ENCODE assay signal across 8 cellular contexts in genomic region chr7:75639893-75640600, GRCh38.
DNase-seq lines count a peak whose midpoint lies in the region; ATAC-seq and TF ChIP-seq lines count a peak whose summit lies in the region.

No MANE protein-coding gene starts in this region.

- H3K36me3 Mint-ChIP-seq in CD8-positive, alpha-beta memory T cell, result peaks cover 0 to 3% (median 2%) of the 10 kb centered on the region in 3 donors
- H3K36me3 Mint-ChIP-seq in natural killer cell, result no peaks in the 10 kb centered on the region

- ATAC-seq in natural killer cell (no peak), HG03095 (IDR thresholded peaks at IDR 0.05; ENCODE audit: unreplicated experiment) (no peak)
- no peak for ATAC-seq in activated CD4-positive, CD25-positive, alpha-beta regulatory T cell treated with anti-CD3 and anti-CD28 coated beads, Interleukin-2, amount 50 U/mL, for 24 hours

- intact Hi-C loops in colonic mucosa (cut with DNase I), result no loop called here
- intact Hi-C loops in natural killer cell (cut with micrococcal nuclease), result no loop called here

- peaks cover 4% of the 10 kb centered on the region for H3K9me3 ChIP-seq in CD8-positive, alpha-beta memory T cell (ENCODE audit: low read length)
- H3K9me3 ChIP-seq in colonic mucosa, result no peaks in the 10 kb centered on the region

- no peak overlapping the region for H3K27ac ChIP-seq in CD8-positive, alpha-beta memory T cell (ENCODE audit: low read depth, low read length)
- H3K27ac ChIP-seq in colonic mucosa, result no peak overlapping the region

- H3K27ac Mint-ChIP-seq in CD8-positive, alpha-beta memory T cell, result peak overlapping the region in 4 of 8 donors; percentile 40 to 90 (median 73)
- peak overlapping the region; percentile 15 to 86 for H3K27ac Mint-ChIP-seq in natural killer cell

- peaks cover 7% of the 10 kb centered on the region for H3K4me1 ChIP-seq in CD8-positive, alpha-beta memory T cell (ENCODE audit: insufficient read depth, low read length)
- no peaks in the 10 kb centered on the region for H3K4me1 ChIP-seq in colonic mucosa

- peaks cover 16 to 20% (median 17%) of the 10 kb centered on the region in 3 donors for H3K4me1 Mint-ChIP-seq in CD8-positive, alpha-beta memory T cell
- peaks cover 0 to 35% of the 10 kb centered on the region in 2 donors for H3K4me1 Mint-ChIP-seq in natural killer cell

- peaks cover 0 to 6% (median 4%) of the 10 kb centered on the region in 5 donors for H3K9me3 Mint-ChIP-seq in CD8-positive, alpha-beta memory T cell
- no peaks in the 10 kb centered on the region for H3K9me3 Mint-ChIP-seq in natural killer cell

- CTCF ChIA-PET in CD8-positive, alpha-beta memory T cell (lab: Charles Lee), result interaction anchor here (2.4 kb wide), 1 partner anchor 122 kb away, joined by 5 read pairs; no protein-coding TSS in a partner anchor

- H3K36me3 ChIP-seq in CD8-positive, alpha-beta memory T cell (ENCODE audit: insufficient read depth, low read length), result no peaks in the 10 kb centered on the region
- no peaks in the 10 kb centered on the region for H3K36me3 ChIP-seq in colonic mucosa

- DNase-seq in CD8-positive, alpha-beta memory T cell, result no peak
- DNase-seq in NCI-H146 (lab: John Stamatoyannopoulos, UW), result peak; percentile 37
- no peak for DNase-seq in colonic mucosa
- DNase-seq in natural killer cell, result no peak
- DNase-seq in stimulated activated CD4-positive, alpha-beta T cell treated with anti-CD3 and anti-CD28 coated beads, Interleukin-15, amount 100 ng/mL, for 24 hours, result no peak
- DNase-seq in activated CD8-positive, alpha-beta memory T cell treated with anti-CD3 and anti-CD28 coated beads, Interleukin-2, amount 50 U/mL, for 48 hours, result no peak

- peak overlapping the region; percentile 34 to 88 (median 85) for H3K4me3 Mint-ChIP-seq in CD8-positive, alpha-beta memory T cell
- peak overlapping the region; percentile 87 for H3K4me3 Mint-ChIP-seq in natural killer cell

- H3K4me3 ChIP-seq in CD8-positive, alpha-beta memory T cell (ENCODE audit: low read length), result peak overlapping the region; percentile 54
- H3K4me3 ChIP-seq in colonic mucosa, result peak overlapping the region; percentile 68

- H3K27me3 Mint-ChIP-seq in CD8-positive, alpha-beta memory T cell, result peaks cover 0 to 3% of the 10 kb centered on the region in 2 donors
- H3K27me3 Mint-ChIP-seq in natural killer cell (ENCODE audit: low read depth in 2 of 2), result no peaks in the 10 kb centered on the region

- no peak for TF ChIP-seq CTCF in colonic mucosa (IDR thresholded peaks at IDR 0.05)
- TF ChIP-seq CTCF in natural killer cell (IDR thresholded peaks at IDR 0.05), result no peak

- H3K27me3 ChIP-seq in CD8-positive, alpha-beta memory T cell (ENCODE audit: insufficient read depth, low read length, poor library complexity, severe bottlenecking), result no peaks in the 10 kb centered on the region
- no peaks in the 10 kb centered on the region for H3K27me3 ChIP-seq in colonic mucosa

- POLR2A ChIA-PET in CD8-positive, alpha-beta memory T cell (lab: Charles Lee), result no interaction called here

- H3K9ac ChIP-seq in colonic mucosa (ENCODE audit: low read depth in 2 of 2, low read length in 2 of 2), result peak overlapping the region; percentile 36 to 53
